Comparison of ENCODE assay signal across 20 cellular contexts in genomic region chr4:19327364-19327763, GRCh38.
DNase-seq lines count a peak whose midpoint lies in the region; ATAC-seq and TF ChIP-seq lines count a peak whose summit lies in the region.
"Had no signal": no experiment of that assay in that cellular context is flagged by ENCODE, and none has a peak within 500 bp of the region (broad histone marks: within the 10 kb centered on the region; RNA-seq: fewer than 3 reads in every experiment).

No MANE protein-coding gene starts in this region.

- TF ChIP-seq POLR2A in thyroid gland (IDR thresholded peaks at IDR 0.05): no peak

- ATAC-seq in SK-N-SH treated with all-trans-retinoic acid at 6 μM for 48 hours: 0 out of 3 replicates have a peak, but pooled peaks have one; percentile 35
- ATAC-seq: K562, Panc1 had no signal

- no peak overlapping the region for H3K4me3 ChIP-seq in fibroblast of mammary gland (ENCODE audit: control insufficient read depth, low read depth, low read length)
- H3K4me3 ChIP-seq in mesenchymal stem cell (ENCODE audit: insufficient read depth in 1 of 2, low read depth in 1 of 2, low read length in 2 of 2): no peak overlapping the region
- no peak overlapping the region for H3K4me3 ChIP-seq in thyroid gland (replicated peaks in 1 of 3)
- H3K4me3 ChIP-seq: BLaER1 treated with 17β-estradiol and CSF1 and Interleukin-3, amounts not matched to agents 10 nM and 100 nM; K562 had no signal

- H2BK5ac ChIP-seq in mesenchymal stem cell (ENCODE audit: low read depth, low read length, poor library complexity, severe bottlenecking): no peak overlapping the region

- H2BK15ac ChIP-seq in mesenchymal stem cell (ENCODE audit: low read depth, poor library complexity, severe bottlenecking): no peak overlapping the region

- intact Hi-C loops in thyroid gland (cut with DNase I): no loop called here

- no peak overlapping the region for H3K23ac ChIP-seq in mesenchymal stem cell (ENCODE audit: low read length in 2 of 2)

- no peak overlapping the region for H3K9ac ChIP-seq in mesenchymal stem cell (ENCODE audit: low read length)
- H3K9ac ChIP-seq: BLaER1 treated with 17β-estradiol and CSF1 and Interleukin-3, amounts not matched to agents 10 nM and 100 nM had no signal

- no peak for TF ChIP-seq CTCF in fibroblast of mammary gland (conservative IDR thresholded peaks at IDR 0.05; ENCODE audit: control insufficient read depth, insufficient read depth, low read depth, low read length)
- TF ChIP-seq CTCF in thyroid gland (IDR thresholded peaks at IDR 0.05): no peak

- H2BK12ac ChIP-seq in mesenchymal stem cell (ENCODE audit: low read length in 2 of 2): no peak overlapping the region

- no peaks in the 10 kb centered on the region for H3K4me1 ChIP-seq in mesenchymal stem cell (ENCODE audit: control insufficient read depth, insufficient read depth, low read depth, low read length)
- no peaks in the 10 kb centered on the region for H3K4me1 ChIP-seq in thyroid gland
- H3K4me1 ChIP-seq: BLaER1 treated with 17β-estradiol and CSF1 and Interleukin-3, amounts not matched to agents 10 nM and 100 nM had no signal

- H3K27me3 ChIP-seq in mesenchymal stem cell (ENCODE audit: control insufficient read depth in 1 of 2, insufficient read depth in 1 of 2, low read length in 2 of 2) (no peaks in the 10 kb centered on the region), thyroid gland (no peaks in the 10 kb centered on the region)
- H3K27me3 ChIP-seq: BLaER1 treated with 17β-estradiol and CSF1 and Interleukin-3, amounts not matched to agents 10 nM and 100 nM had no signal

- H3K4me2 ChIP-seq in mesenchymal stem cell (ENCODE audit: low read length, poor library complexity, severe bottlenecking): no peak overlapping the region
- H3K4me2 ChIP-seq: BLaER1 treated with 17β-estradiol and CSF1 and Interleukin-3, amounts not matched to agents 10 nM and 100 nM had no signal

- no peak overlapping the region for H2BK120ac ChIP-seq in mesenchymal stem cell (ENCODE audit: low read depth, low read length)

- no peak overlapping the region for H2AFZ ChIP-seq in mesenchymal stem cell (ENCODE audit: low read depth, low read length)

- H3K27ac ChIP-seq in mesenchymal stem cell (ENCODE audit: low read length, poor library complexity, severe bottlenecking) (no peak overlapping the region), thyroid gland (no peak overlapping the region)
- H3K27ac ChIP-seq: BLaER1 treated with 17β-estradiol and CSF1 and Interleukin-3, amounts not matched to agents 10 nM and 100 nM had no signal

- no peaks in the 10 kb centered on the region for H3K9me3 ChIP-seq in mesenchymal stem cell (ENCODE audit: control insufficient read depth, low read length)
- H3K9me3 ChIP-seq in thyroid gland: no peaks in the 10 kb centered on the region
- H3K9me3 ChIP-seq: BLaER1 treated with 17β-estradiol and CSF1 and Interleukin-3, amounts not matched to agents 10 nM and 100 nM had no signal

- no peak overlapping the region for H3K18ac ChIP-seq in mesenchymal stem cell (ENCODE audit: low read depth in 1 of 2, low read length in 2 of 2)

- no peak overlapping the region for H4K8ac ChIP-seq in mesenchymal stem cell (ENCODE audit: low read length)

- peak; percentile 26 for DNase-seq in ELR (ENCODE audit: low read depth)
- DNase-seq in fibroblast of mammary gland (ENCODE audit: low read depth): peak; percentile 53
- peak; percentile 11 for DNase-seq in mesenchymal stem cell
- no peak for DNase-seq in mucosa of gallbladder (ENCODE audit: low spot score)
- no peak for DNase-seq in NCI-H82 (lab: John Stamatoyannopoulos, UW)
- DNase-seq in hepatic stellate cell (ENCODE audit: low spot score): no peak
- DNase-seq in thyroid gland: no peak
- DNase-seq: CD8-positive, alpha-beta memory T cell; DMS79 treated with DMSO at 0.1 percent for 48 hours; GF-D8; H7; NCI-H1436; NCI-H2029; NCI-H2171 treated with DMSO at 0.1 percent for 48 hours; NCI-H446 treated with DMSO at 0.1 percent for 48 hours; NCI-H774 had no signal

- H4K91ac ChIP-seq in mesenchymal stem cell (ENCODE audit: low read length): no peak overlapping the region

- 100% methylated on average over 1 of the region's 1 CpG for WGBS in mesenchymal stem cell
- 73 to 81% methylated on average over 1 of the region's 1 CpG for WGBS in thyroid gland, 2 donors

- no peaks in the 10 kb centered on the region for H3K79me1 ChIP-seq in mesenchymal stem cell (replicated peaks; ENCODE audit: low read length, poor library complexity, severe bottlenecking)

- H3K14ac ChIP-seq in mesenchymal stem cell (ENCODE audit: low read length in 2 of 2): no peak overlapping the region

- H3K36me3 ChIP-seq in mesenchymal stem cell (ENCODE audit: control insufficient read depth in 1 of 2, insufficient read depth in 2 of 2, low read depth in 1 of 2, low read length in 2 of 2) (no peaks in the 10 kb centered on the region), thyroid gland (no peaks in the 10 kb centered on the region)
- H3K36me3 ChIP-seq: BLaER1 treated with 17β-estradiol and CSF1 and Interleukin-3, amounts not matched to agents 10 nM and 100 nM had no signal

- no peak overlapping the region for H2AK5ac ChIP-seq in mesenchymal stem cell (ENCODE audit: low read length, severe bottlenecking)

- H3K4ac ChIP-seq in mesenchymal stem cell (ENCODE audit: low read depth in 1 of 2, low read length in 2 of 2): no peak overlapping the region

TF ChIP-seq in SK-N-SH treated with all-trans-retinoic acid at 6 μM for 48 hours, 23 proteins besides CTCF, POLR2A, EP300 and RAD21:
- peak; percentile 21; the same call in 1 of the 2 replicates for TF ChIP-seq ZC3H10 (CRISPR knock-in tag; IDR thresholded peaks at IDR 0.05)
- no peak for TF ChIP-seq SNAI2 (CRISPR knock-in tag; IDR thresholded peaks at IDR 0.05)

Comparison
In these comparisons a context has a peak if more than half of its experiments do, and no peak if none do; other contexts are left out.
1. DNase-seq: peak in ELR (single experiment), fibroblast of mammary gland (single experiment) and mesenchymal stem cell (single experiment); none in mucosa of gallbladder (single experiment), NCI-H82 (single experiment), hepatic stellate cell (single experiment) and thyroid gland (0 of 2).